In genomic region chrX:25523574-25523973, GRCh38 we compare ENCODE assay signal across 10 cellular contexts.
DNase-seq lines count a peak whose midpoint lies in the region; ATAC-seq, FAIRE-seq and TF ChIP-seq lines count a peak whose summit lies in the region.
"Had no signal": no experiment of that assay in that cellular context is flagged by ENCODE, and none has a peak within 500 bp of the region (broad histone marks: within the 10 kb centered on the region; RNA-seq: fewer than 3 reads in every experiment).

No MANE protein-coding gene starts in this region.

- H3K27me3 ChIP-seq in MG63 (no peaks in the 10 kb centered on the region), HepG2 (ENCODE audit: control insufficient read depth in 1 of 2, insufficient read depth in 2 of 2, low read length in 2 of 2) (no peaks in the 10 kb centered on the region)

- ATAC-seq in WTC11, result peak; percentile 75
- ATAC-seq in HepG2, result peak; percentile 89
- no peak for ATAC-seq in GM21447 (IDR thresholded peaks at IDR 0.05; ENCODE audit: unreplicated experiment)
- ATAC-seq in HG02798 (IDR thresholded peaks at IDR 0.05; ENCODE audit: poor library complexity, unreplicated experiment), result no peak
- ATAC-seq in stimulated activated memory B cell treated with anti-CD40 and anti-IgM and Interleukin-4, amounts not matched to agents 10 μg/mL and 1 μg/mL and 100 μg/mL, for 72 hours, result no peak
- ATAC-seq in GM19035 (IDR thresholded peaks at IDR 0.05; ENCODE audit: unreplicated experiment), result no peak

- no peak overlapping the region for H3K4me3 Mint-ChIP-seq in WTC11
- no peak overlapping the region for H3K4me3 Mint-ChIP-seq in stimulated activated memory B cell treated with anti-CD40 and anti-IgM and Interleukin-4, amounts not matched to agents 10 μg/mL and 1 μg/mL and 100 μg/mL, for 72 hours
- H3K4me3 Mint-ChIP-seq: stimulated activated naive CD8-positive, alpha-beta T cell treated with anti-CD3 and anti-CD28 coated beads, Interleukin-15, Interleukin-2, amounts not matched to agents 100 ng/mL and 50 ng/mL, for 24 hours had no signal

- no peaks in the 10 kb centered on the region for H3K27me3 Mint-ChIP-seq in WTC11 (ENCODE audit: low read depth)
- H3K27me3 Mint-ChIP-seq in stimulated activated memory B cell treated with anti-CD40 and anti-IgM and Interleukin-4, amounts not matched to agents 10 μg/mL and 1 μg/mL and 100 μg/mL, for 72 hours, result no peaks in the 10 kb centered on the region
- H3K27me3 Mint-ChIP-seq: stimulated activated naive CD8-positive, alpha-beta T cell treated with anti-CD3 and anti-CD28 coated beads, Interleukin-15, Interleukin-2, amounts not matched to agents 100 ng/mL and 50 ng/mL, for 24 hours had no signal

- peaks cover 21% of the 10 kb centered on the region for H3K4me1 ChIP-seq in HepG2 (ENCODE audit: insufficient read depth, low read length)

- H3K36me3 Mint-ChIP-seq in WTC11, result no peaks in the 10 kb centered on the region
- H3K36me3 Mint-ChIP-seq in stimulated activated memory B cell treated with anti-CD40 and anti-IgM and Interleukin-4, amounts not matched to agents 10 μg/mL and 1 μg/mL and 100 μg/mL, for 72 hours, result no peaks in the 10 kb centered on the region

- no peak for TF ChIP-seq CTCF in WTC11 (IDR thresholded peaks at IDR 0.05)
- TF ChIP-seq CTCF in HepG2 (CRISPR knock-in tag; IDR thresholded peaks at IDR 0.05), result peak; percentile 59

- POLR2A ChIA-PET in WTC11 (lab: Charles Lee) (no interaction called here), HepG2 (lab: Yijun Ruan, JAX) (no interaction called here)

- FAIRE-seq in HepG2 (lab: Jason Lieb, UNC), result peak; percentile 32
- FAIRE-seq: frontal cortex had no signal

- BruUV-seq in HepG2 (replicated peaks; lab: Mats Ljungman, UMichigan), result no TSS peak

- no peak for TF ChIP-seq POLR2A in HepG2 (IDR thresholded peaks at IDR 0.05; ENCODE audit: insufficient read depth in 1 of 2, low read depth in 2 of 2, low read length in 2 of 2)

- peaks cover 6% of the 10 kb centered on the region for H3K4me1 Mint-ChIP-seq in WTC11
- H3K4me1 Mint-ChIP-seq in stimulated activated memory B cell treated with anti-CD40 and anti-IgM and Interleukin-4, amounts not matched to agents 10 μg/mL and 1 μg/mL and 100 μg/mL, for 72 hours, result no peaks in the 10 kb centered on the region

- H2AFZ ChIP-seq in HepG2 (ENCODE audit: low read length), result no peak overlapping the region

- TF ChIP-seq EP300 in HepG2 (IDR thresholded peaks at IDR 0.05; ENCODE audit: low read depth in 2 of 2, low read length in 2 of 2) (no peak), HepG2 (CRISPR knock-in tag; IDR thresholded peaks at IDR 0.05; ENCODE audit: borderline replicate concordance) (no peak)

- CTCF ChIA-PET in WTC11 (lab: Charles Lee) (interaction anchor here (0.8 kb wide), 1 partner anchor 21 kb away, joined by 3 read pairs; no protein-coding TSS in a partner anchor), HepG2 (lab: Yijun Ruan, JAX; ENCODE audit: low intra/inter-chr PET ratio, low total read pairs) (interaction anchor here (0.9 kb wide), 1 partner anchor 445 kb away, joined by 3 read pairs; no protein-coding TSS in a partner anchor)

- DNase-seq in ELR (ENCODE audit: low read depth), result peak; percentile 0
- DNase-seq in MG63, result peak; percentile 6
- peak; percentile 32 for DNase-seq in WTC11 (ENCODE audit: low spot score)
- peak; percentile 42 for DNase-seq in HepG2 (ENCODE audit: low spot score)

- H3K9me3 Mint-ChIP-seq in WTC11, result peaks cover 3% of the 10 kb centered on the region; the same call in 1 of the 2 replicates
- H3K9me3 Mint-ChIP-seq in stimulated activated memory B cell treated with anti-CD40 and anti-IgM and Interleukin-4, amounts not matched to agents 10 μg/mL and 1 μg/mL and 100 μg/mL, for 72 hours, result no peaks in the 10 kb centered on the region
- H3K9me3 Mint-ChIP-seq: stimulated activated naive CD8-positive, alpha-beta T cell treated with anti-CD3 and anti-CD28 coated beads, Interleukin-15, Interleukin-2, amounts not matched to agents 100 ng/mL and 50 ng/mL, for 24 hours had no signal

- no peak overlapping the region for H3K9ac ChIP-seq in HepG2 (ENCODE audit: insufficient read depth, low read depth, low read length)

- WGBS in HepG2 (ENCODE audit: low lambda C conversion rate), result 0% methylated on average over 3 of the region's 5 CpGs

- H4K20me1 ChIP-seq in HepG2 (ENCODE audit: insufficient read depth, low read length), result no peaks in the 10 kb centered on the region

- H3K4me2 ChIP-seq in HepG2 (ENCODE audit: low read depth, low read length), result 0 out of 2 replicates have a peak overlapping the region, but pooled peaks have one; percentile 12

- H3K4me3 ChIP-seq in MG63 (no peak overlapping the region), HepG2 (replicated peaks in 1 of 3; ENCODE audit: insufficient read depth in 1 of 3, low read depth in 2 of 3, low read length in 3 of 3) (no peak overlapping the region)

- 0 out of 2 replicates have a peak, but pooled peaks have one; percentile 26 for TF ChIP-seq RAD21 in HepG2 (CRISPR knock-in tag; IDR thresholded peaks at IDR 0.05)

- no peaks in the 10 kb centered on the region for H3K36me3 ChIP-seq in MG63
- H3K36me3 ChIP-seq in HepG2 (replicated peaks in 1 of 2; ENCODE audit: control insufficient read depth in 1 of 2, insufficient read depth in 2 of 2, low read length in 2 of 2), result no peaks in the 10 kb centered on the region

- intact Hi-C loops in HepG2 (cut with micrococcal nuclease; ENCODE audit: unreplicated experiment), result loop anchor here (5.0 kb wide), 1 partner anchor 199 kb away; no protein-coding TSS in a partner anchor

- in situ Hi-C loops in HepG2 (cut with HindIII; ENCODE audit: extremely low pct_ligation_motif_present, low pct_unique_long_range_greater_than_20kb), result no loop called here

- H3K27ac ChIP-seq in HepG2 (ENCODE audit: extremely low read length, insufficient read depth, low read length), result no peak overlapping the region

- no peaks in the 10 kb centered on the region for H3K79me2 ChIP-seq in HepG2 (ENCODE audit: insufficient read depth, low read length)

- H3K9me3 ChIP-seq in MG63, result no peaks in the 10 kb centered on the region
- H3K9me3 ChIP-seq in HepG2 (ENCODE audit: low read length), result no peaks in the 10 kb centered on the region

- H3K27ac Mint-ChIP-seq in WTC11, result no peak overlapping the region
- H3K27ac Mint-ChIP-seq in stimulated activated memory B cell treated with anti-CD40 and anti-IgM and Interleukin-4, amounts not matched to agents 10 μg/mL and 1 μg/mL and 100 μg/mL, for 72 hours, result no peak overlapping the region
- H3K27ac Mint-ChIP-seq: stimulated activated naive CD8-positive, alpha-beta T cell treated with anti-CD3 and anti-CD28 coated beads, Interleukin-15, Interleukin-2, amounts not matched to agents 100 ng/mL and 50 ng/mL, for 24 hours had no signal

TF ChIP-seq in WTC11, 78 proteins besides CTCF, POLR2A, EP300 and RAD21 (continues in another document):
- TF ChIP-seq TEAD4 (CRISPR knock-in tag; IDR thresholded peaks at IDR 0.05) (no peak), ZNF425 (CRISPR knock-in tag; conservative IDR thresholded peaks at IDR 0.05) (no peak), PRRX2 (CRISPR knock-in tag; IDR thresholded peaks at IDR 0.05) (no peak), MAX (CRISPR knock-in tag; IDR thresholded peaks at IDR 0.05) (no peak), CREB1 (CRISPR knock-in tag; IDR thresholded peaks at IDR 0.05) (no peak), GTF2I (CRISPR knock-in tag; conservative IDR thresholded peaks at IDR 0.05) (no peak)

TF ChIP-seq in HepG2, 621 proteins besides CTCF, POLR2A, EP300 and RAD21:
- TF ChIP-seq STAG1 (CRISPR knock-in tag; IDR thresholded peaks at IDR 0.05), result peak; percentile 63
- TF ChIP-seq CREBL2 (CRISPR knock-in tag; IDR thresholded peaks at IDR 0.05; ENCODE audit: borderline replicate concordance), result no peak
- no peak for TF ChIP-seq CBX5 (CRISPR knock-in tag; IDR thresholded peaks at IDR 0.05; ENCODE audit: borderline replicate concordance)
- TF ChIP-seq HDAC6 (IDR thresholded peaks at IDR 0.05; ENCODE audit: low read depth, low read length), result no peak
- peak; percentile 24; the same call in 1 of the 2 replicates for TF ChIP-seq SMC3 (IDR thresholded peaks at IDR 0.05; ENCODE audit: low read length)
- TF ChIP-seq ZNF3 (CRISPR knock-in tag; IDR thresholded peaks at IDR 0.05), result no peak
- TF ChIP-seq ZNF331 (CRISPR knock-in tag; IDR thresholded peaks at IDR 0.05), result no peak
TF ChIP-seq in HepG2: peak in this region for 2.

Comparison
In these comparisons a context has a peak if more than half of its experiments do, and no peak if none do; other contexts are left out.
1. ATAC-seq: peak in WTC11 (single experiment) and HepG2 (single experiment); none in GM21447 (single experiment), HG02798 (single experiment), stimulated activated memory B cell treated with anti-CD40 and anti-IgM and Interleukin-4, amounts not matched to agents 10 μg/mL and 1 μg/mL and 100 μg/mL, for 72 hours (single experiment) and GM19035 (single experiment).
2. Peak in every context shown above with its lines, with median percentiles within 50 percentile points of each other: DNase-seq.